Comparison of ENCODE assay signal across 27 cellular contexts in the genomic region with DNA sequence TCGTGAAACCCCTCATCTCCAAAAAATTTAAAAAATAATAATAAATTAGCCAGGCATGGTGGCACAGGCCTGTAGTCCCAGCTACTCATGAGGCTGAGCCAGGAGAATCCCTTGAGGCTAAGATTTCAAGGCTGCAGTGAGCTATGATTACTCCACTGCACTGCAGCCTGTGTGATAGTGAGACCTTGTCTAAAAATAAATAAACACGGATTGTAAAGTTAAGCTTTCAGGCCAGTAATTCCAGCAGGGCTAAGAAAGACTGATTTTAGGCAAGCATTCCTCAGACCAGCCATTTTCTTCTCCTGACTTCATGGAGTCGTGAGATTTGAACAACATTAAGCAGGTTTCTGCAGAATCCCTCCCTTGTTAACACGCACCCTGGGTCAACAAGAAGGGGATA.
"Had no signal": no experiment of that assay in that cellular context is flagged by ENCODE, and none has a peak within 500 bp of the region (broad histone marks: within the 10 kb centered on the region; RNA-seq: fewer than 3 reads in every experiment).

No MANE protein-coding gene starts in this region.

- ATAC-seq: effector memory CD8-positive, alpha-beta T cell; gastrocnemius medialis; left lobe of liver; natural killer cell treated with Interleukin-12 subunit alpha and Interleukin-12 subunit beta and Interleukin-15 and Interleukin-18, amount 100 ng/mL, for 72 hours; sciatic nerve; stimulated activated effector memory CD8-positive, alpha-beta T cell treated with anti-CD3 and anti-CD28 coated beads, Interleukin-12 subunit alpha, Interleukin-12 subunit beta, amount 100 ng/mL, for 72 hours; upper lobe of right lung had no signal

- H3K9me3 ChIP-seq: esophagus squamous epithelium, gastrocnemius medialis, mucosa of descending colon, stomach, testis, tibial nerve, upper lobe of right lung, vagina had no signal

- H3K36me3 ChIP-seq: esophagus squamous epithelium, gastrocnemius medialis, neural progenitor cell, stomach, tibial nerve, upper lobe of right lung, vagina had no signal

- DNase-seq: effector memory CD8-positive, alpha-beta T cell; erythroblast; esophagus squamous epithelium; foreskin fibroblast; gastrocnemius medialis; head of caudate nucleus; kidney; mucosa of descending colon; naive B cell; stimulated activated CD4-positive, alpha-beta T cell treated with anti-CD3 and anti-CD28 coated beads, Interleukin-12 subunit alpha, Interleukin-12 subunit beta, amount 100 ng/mL, for 4 hours; stimulated activated CD4-positive, alpha-beta T cell treated with anti-CD3 and anti-CD28 coated beads, Interleukin-2, amount 100 ng/mL, for 24 hours; stimulated activated CD4-positive, alpha-beta T cell treated with anti-CD3 and anti-CD28 coated beads, Interleukin-4, amount 100 ng/mL, for 24 hours; stimulated activated naive CD4-positive, alpha-beta T cell treated with Interleukin-2 at 50 U/mL for 16 hours; stomach; testis; upper lobe of right lung had no signal

- H3K4me3 ChIP-seq: coronary artery, esophagus squamous epithelium, gastrocnemius medialis, lung, mucosa of descending colon, neural progenitor cell, smooth muscle cell, stomach, testis, tibial nerve, upper lobe of right lung, vagina had no signal

- H3K27me3 ChIP-seq: esophagus squamous epithelium, neural progenitor cell, stomach, testis, tibial nerve, upper lobe of right lung, vagina had no signal

- H3K27ac ChIP-seq: coronary artery, esophagus squamous epithelium, gastrocnemius medialis, neural progenitor cell, parathyroid adenoma, stomach, testis, tibial nerve, upper lobe of right lung, vagina had no signal
